In the genomic region with DNA sequence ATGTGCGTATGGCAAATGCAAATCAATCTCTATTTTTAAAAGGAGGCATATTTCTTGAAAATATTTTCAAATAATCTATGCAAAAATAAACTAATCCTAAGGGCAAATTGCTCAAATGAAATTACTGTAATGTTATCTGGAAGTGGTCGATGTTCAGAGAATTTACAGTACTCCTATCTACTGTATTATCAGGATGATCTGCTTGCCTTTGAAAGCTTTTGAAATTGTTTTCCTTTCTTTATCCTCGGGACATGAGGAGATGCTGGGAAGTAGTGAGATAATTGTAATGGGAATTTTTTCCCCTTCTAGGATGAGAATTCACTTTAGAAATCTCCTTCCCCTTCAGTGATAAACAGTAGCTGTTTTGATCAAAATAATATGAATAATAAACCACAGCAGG, we compare ENCODE assay signal across 18 cellular contexts.
"Had no signal": no experiment of that assay in that cellular context is flagged by ENCODE, and none has a peak within 500 bp of the region (broad histone marks: within the 10 kb centered on the region; RNA-seq: fewer than 3 reads in every experiment).

No MANE protein-coding gene starts in this region.

- H3K27ac Mint-ChIP-seq: naive thymus-derived CD4-positive, alpha-beta T cell; nephron; stimulated activated naive B cell treated with anti-CD40 and anti-IgM and Interleukin-4, amounts not matched to agents 10 μg/mL and 1 μg/mL and 100 μg/mL, for 72 hours; stimulated activated naive CD8-positive, alpha-beta T cell treated with anti-CD3 and anti-CD28 coated beads, Interleukin-15, Interleukin-2, amounts not matched to agents 100 ng/mL and 50 ng/mL, for 24 hours had no signal

- ATAC-seq: left ventricle myocardium superior; lower lobe of right lung; mucosa of descending colon; naive thymus-derived CD4-positive, alpha-beta T cell; stimulated activated naive B cell treated with anti-CD40 and anti-IgM and Interleukin-4, amounts not matched to agents 10 μg/mL and 1 μg/mL and 100 μg/mL, for 72 hours had no signal

- H3K9me3 ChIP-seq: lower lobe of right lung, mucosa of descending colon, prostate gland, right atrium auricular region, sigmoid colon, spleen, thoracic aorta, tibial nerve, upper lobe of left lung had no signal

- H3K36me3 Mint-ChIP-seq: naive thymus-derived CD4-positive, alpha-beta T cell; stimulated activated naive B cell treated with anti-CD40 and anti-IgM and Interleukin-4, amounts not matched to agents 10 μg/mL and 1 μg/mL and 100 μg/mL, for 72 hours had no signal

- H3K4me3 Mint-ChIP-seq: naive thymus-derived CD4-positive, alpha-beta T cell; nephron; stimulated activated naive B cell treated with anti-CD40 and anti-IgM and Interleukin-4, amounts not matched to agents 10 μg/mL and 1 μg/mL and 100 μg/mL, for 72 hours; stimulated activated naive CD8-positive, alpha-beta T cell treated with anti-CD3 and anti-CD28 coated beads, Interleukin-15, Interleukin-2, amounts not matched to agents 100 ng/mL and 50 ng/mL, for 24 hours had no signal

- H3K36me3 ChIP-seq: lower lobe of right lung, prostate gland, right atrium auricular region, sigmoid colon, spleen, thoracic aorta, tibial nerve, upper lobe of left lung had no signal

- H3K4me3 ChIP-seq: dorsolateral prefrontal cortex, lower lobe of right lung, mucosa of descending colon, prostate gland, right atrium auricular region, sigmoid colon, spleen, thoracic aorta, tibial nerve, upper lobe of left lung had no signal

- H3K27me3 Mint-ChIP-seq: naive thymus-derived CD4-positive, alpha-beta T cell; stimulated activated naive B cell treated with anti-CD40 and anti-IgM and Interleukin-4, amounts not matched to agents 10 μg/mL and 1 μg/mL and 100 μg/mL, for 72 hours; stimulated activated naive CD8-positive, alpha-beta T cell treated with anti-CD3 and anti-CD28 coated beads, Interleukin-15, Interleukin-2, amounts not matched to agents 100 ng/mL and 50 ng/mL, for 24 hours had no signal

- H3K27ac ChIP-seq: dorsolateral prefrontal cortex, lower lobe of right lung, prostate gland, right atrium auricular region, sigmoid colon, spleen, thoracic aorta, tibial nerve, upper lobe of left lung had no signal

- H3K4me1 Mint-ChIP-seq: naive thymus-derived CD4-positive, alpha-beta T cell; nephron; stimulated activated naive B cell treated with anti-CD40 and anti-IgM and Interleukin-4, amounts not matched to agents 10 μg/mL and 1 μg/mL and 100 μg/mL, for 72 hours had no signal

- DNase-seq: dorsolateral prefrontal cortex; effector CD4-positive, alpha-beta T cell; left ventricle myocardium superior; lower lobe of right lung; mucosa of descending colon; naive thymus-derived CD4-positive, alpha-beta T cell; nucleus accumbens; sigmoid colon; spleen; stimulated activated CD4-positive, alpha-beta T cell treated with anti-CD3 and anti-CD28 coated beads, Interleukin-4, amount 100 ng/mL, for 4 hours; stimulated activated naive B cell treated with anti-CD40 and anti-IgM and Interleukin-4, amounts not matched to agents 10 μg/mL and 1 μg/mL and 100 μg/mL, for 72 hours; upper lobe of left lung had no signal

- H3K9me3 Mint-ChIP-seq: nephron had no signal

- H3K4me1 ChIP-seq: lower lobe of right lung, prostate gland, right atrium auricular region, sigmoid colon, spleen, tibial nerve, upper lobe of left lung had no signal
